19 cellular contexts compared by ENCODE assay signal in genomic region chr3:167649731-167650130, GRCh38. TPM values are rescaled to one million over a fixed set of nuclear protein-coding genes. Genes with fewer than 3 reads are reported as not detected.
DNase-seq lines count a peak whose midpoint lies in the region; ATAC-seq and TF ChIP-seq lines count a peak whose summit lies in the region.
"Had no signal": no experiment of that assay in that cellular context is flagged by ENCODE, and none has a peak within 500 bp of the region (broad histone marks: within the 10 kb centered on the region; RNA-seq: fewer than 3 reads in every experiment).

No MANE protein-coding gene starts in this region.

- H3K9me3 Mint-ChIP-seq in immature natural killer cell (peaks cover 0 to 5% (median 2%) of the 10 kb centered on the region in 6 donors), memory B cell (peaks cover 5% of the 10 kb centered on the region), Caco-2 (ENCODE audit: unreplicated experiment) (no peaks in the 10 kb centered on the region)
- H3K9me3 Mint-ChIP-seq in natural killer cell treated with Interleukin-12 subunit alpha and Interleukin-12 subunit beta and Interleukin-15 and Interleukin-18, amount 100 ng/mL, for 72 hours = no peaks in the 10 kb centered on the region

- no peak for TF ChIP-seq CTCF in Caco-2 (IDR thresholded peaks at IDR 0.05; ENCODE audit: insufficient read depth in 1 of 2, low read depth in 1 of 2, low read length in 1 of 2, severe bottlenecking in 1 of 2, unreplicated experiment in 1 of 2)

- H3K27me3 Mint-ChIP-seq in immature natural killer cell (ENCODE audit: low read depth in 3 of 3) = peaks cover 0 to 3% (median 0%) of the 10 kb centered on the region in 3 donors
- H3K27me3 Mint-ChIP-seq in memory B cell = peaks cover 6% of the 10 kb centered on the region
- H3K27me3 Mint-ChIP-seq in natural killer cell treated with Interleukin-12 subunit alpha and Interleukin-12 subunit beta and Interleukin-15 and Interleukin-18, amount 100 ng/mL, for 72 hours = no peaks in the 10 kb centered on the region
- peaks cover 3% of the 10 kb centered on the region for H3K27me3 Mint-ChIP-seq in Caco-2 (ENCODE audit: insufficient read depth, unreplicated experiment)

- H3K36me3 Mint-ChIP-seq in immature natural killer cell = peaks cover 0 to 8% (median 7%) of the 10 kb centered on the region in 3 donors
- H3K36me3 Mint-ChIP-seq in memory B cell = peaks cover 4% of the 10 kb centered on the region
- peaks cover 7% of the 10 kb centered on the region for H3K36me3 Mint-ChIP-seq in natural killer cell treated with Interleukin-12 subunit alpha and Interleukin-12 subunit beta and Interleukin-15 and Interleukin-18, amount 100 ng/mL, for 72 hours
- H3K36me3 Mint-ChIP-seq in Caco-2 (ENCODE audit: insufficient read depth, unreplicated experiment) = no peaks in the 10 kb centered on the region

- no peaks in the 10 kb centered on the region for H3K27me3 ChIP-seq in Caco-2 (replicated peaks; ENCODE audit: control insufficient read depth, insufficient read depth, low read length)

- H3K4me1 Mint-ChIP-seq in immature natural killer cell = peaks cover 40 to 46% of the 10 kb centered on the region in 2 donors
- peaks cover 11% of the 10 kb centered on the region for H3K4me1 Mint-ChIP-seq in memory B cell
- peaks cover 23 to 26% of the 10 kb centered on the region in 2 donors for H3K4me1 Mint-ChIP-seq in natural killer cell treated with Interleukin-12 subunit alpha and Interleukin-12 subunit beta and Interleukin-15 and Interleukin-18, amount 100 ng/mL, for 72 hours (ENCODE audit: low read depth in 2 of 2)
- H3K4me1 Mint-ChIP-seq in Caco-2 (ENCODE audit: low read depth, unreplicated experiment) = no peaks in the 10 kb centered on the region

- no peak overlapping the region for H3K4me3 ChIP-seq in Caco-2 (ENCODE audit: low read depth, low read length)
- H3K4me3 ChIP-seq: GM12878, GM23248 had no signal

- H3K9me3 ChIP-seq in Caco-2 = no peaks in the 10 kb centered on the region

- CTCF ChIA-PET in Caco-2 (lab: Charles Lee) = no interaction called here

- H3K4me1 ChIP-seq in Caco-2 = no peaks in the 10 kb centered on the region

- no peaks in the 10 kb centered on the region for H3K36me3 ChIP-seq in Caco-2 (ENCODE audit: control insufficient read depth, insufficient read depth, low read length)

- POLR2A ChIA-PET in Caco-2 (lab: Charles Lee) = no interaction called here

- no peak for ATAC-seq in memory B cell (ENCODE audit: low read depth)
- ATAC-seq in natural killer cell treated with Interleukin-12 subunit alpha and Interleukin-12 subunit beta and Interleukin-15 and Interleukin-18, amount 100 ng/mL, for 72 hours = no peak
- ATAC-seq: GM12878, HCT116 had no signal

- H3K4me3 Mint-ChIP-seq in immature natural killer cell = peak overlapping the region; percentile 56 to 74 (median 68)
- no peak overlapping the region for H3K4me3 Mint-ChIP-seq in memory B cell
- peak overlapping the region; percentile 27 for H3K4me3 Mint-ChIP-seq in natural killer cell treated with Interleukin-12 subunit alpha and Interleukin-12 subunit beta and Interleukin-15 and Interleukin-18, amount 100 ng/mL, for 72 hours
- no peak overlapping the region for H3K4me3 Mint-ChIP-seq in Caco-2 (ENCODE audit: unreplicated experiment)
- H3K4me3 Mint-ChIP-seq: CD4-positive, alpha-beta memory T cell; H9 had no signal

- intact Hi-C loops in Caco-2 (cut with micrococcal nuclease; ENCODE audit: unreplicated experiment) = no loop called here

- DNase-seq in immature natural killer cell (no peak), memory B cell (ENCODE audit: low spot score in 2 of 2) (no peak), SW 1271 (lab: John Stamatoyannopoulos, UW) (no peak), Caco-2 (no peak), NCI-H2107 treated with DMSO at 0.1 percent for 48 hours (lab: John Stamatoyannopoulos, UW; ENCODE audit: unreplicated experiment) (no peak)
- no peak for DNase-seq in natural killer cell treated with Interleukin-12 subunit alpha and Interleukin-12 subunit beta and Interleukin-15 and Interleukin-18, amount 100 ng/mL, for 72 hours (ENCODE audit: low spot score)
- DNase-seq: C1 segment of cervical spinal cord; CD4-positive, alpha-beta memory T cell; DMS 273 treated with DMSO at 0.1 percent for 48 hours; DMS79; EL; GDM1; GM23248; H9 had no signal

- peak overlapping the region in 5 of 6 donors; percentile 17 to 78 (median 67) for H3K27ac Mint-ChIP-seq in immature natural killer cell
- H3K27ac Mint-ChIP-seq in memory B cell = peak overlapping the region; percentile 22
- H3K27ac Mint-ChIP-seq in natural killer cell treated with Interleukin-12 subunit alpha and Interleukin-12 subunit beta and Interleukin-15 and Interleukin-18, amount 100 ng/mL, for 72 hours = no peak overlapping the region
- no peak overlapping the region for H3K27ac Mint-ChIP-seq in Caco-2 (ENCODE audit: unreplicated experiment)
- H3K27ac Mint-ChIP-seq: CD4-positive, alpha-beta memory T cell had no signal

- BruUV-seq in Caco-2 (replicated peaks; lab: Mats Ljungman, UMichigan) = no TSS peak

RNA-seq across cellular contexts. Expression of gene WDR49, which starts 4.0 kb away (rescaled TPM):
- polyA plus RNA-seq in immature natural killer cell = under 1 TPM in 1 of 3 donors, not detected in 2; 0.21 TPM
- under 1 TPM in 1 of 2 donors, not detected in 1; 0.59 TPM for total RNA-seq in natural killer cell treated with Interleukin-12 subunit alpha and Interleukin-12 subunit beta and Interleukin-15 and Interleukin-18, amount 100 ng/mL, for 72 hours
- 0.32 and 0.51 TPM in 2 replicates for total RNA-seq in Caco-2 (2022)
- total RNA-seq: A673, GM23248, H4 had no signal
- polyA plus RNA-seq: BJ; CD4-positive, alpha-beta memory T cell; GM23248 had no signal

Comparison
In these comparisons a context has a peak if more than half of its experiments do, and no peak if none do; other contexts are left out.
1. H3K27ac Mint-ChIP-seq: peak in immature natural killer cell (5 of 6) and memory B cell (single experiment); none in natural killer cell treated with Interleukin-12 subunit alpha and Interleukin-12 subunit beta and Interleukin-15 and Interleukin-18, amount 100 ng/mL, for 72 hours (0 of 2) and Caco-2 (single experiment).
2. H3K4me3 Mint-ChIP-seq: peak in immature natural killer cell (5 of 5) and natural killer cell treated with Interleukin-12 subunit alpha and Interleukin-12 subunit beta and Interleukin-15 and Interleukin-18, amount 100 ng/mL, for 72 hours (single experiment); none in memory B cell (single experiment) and Caco-2 (single experiment).